In genomic region chr2:74501335-74502071, GRCh38 we compare ENCODE assay signal across 12 cellular contexts. TPM values are rescaled to one million over a fixed set of nuclear protein-coding genes. Genes with fewer than 3 reads are reported as not detected.
DNase-seq lines count a peak whose midpoint lies in the region; ATAC-seq and TF ChIP-seq lines count a peak whose summit lies in the region.
"Had no signal": no experiment of that assay in that cellular context is flagged by ENCODE, and none has a peak within 500 bp of the region (broad histone marks: within the 10 kb centered on the region; RNA-seq: fewer than 3 reads in every experiment).

No MANE protein-coding gene starts in this region.

- 52% methylated on average over 18 of the region's 18 CpGs for WGBS in smooth muscle cell (ENCODE audit: low lambda C conversion rate)
- WGBS in gastroesophageal sphincter (ENCODE audit: low coverage in 1 of 2), 2 donors, result 70 to 79% methylated on average over 6 to 18 of the region's 18 CpGs

- H3K4me1 ChIP-seq in smooth muscle cell (ENCODE audit: low read depth) (peaks cover 34% of the 10 kb centered on the region), gastroesophageal sphincter (peaks cover 0 to 75% (median 40%) of the 10 kb centered on the region in 3 donors)

- H3K27ac ChIP-seq in WERI-Rb-1 (peak overlapping the region; percentile 71), smooth muscle cell (ENCODE audit: low read depth) (no peak overlapping the region), gastroesophageal sphincter (no peak overlapping the region)
- H3K27ac ChIP-seq: epithelial cell of prostate had no signal

- H3K4me3 ChIP-seq in WERI-Rb-1 (ENCODE audit: low read depth, low read length) (peak overlapping the region; percentile 13), smooth muscle cell (peak overlapping the region; percentile 61), gastroesophageal sphincter (no peak overlapping the region)

- H3K4me1 Mint-ChIP-seq in activated T-cell treated with anti-CD3 and anti-CD28 coated beads, Interleukin-2, amount 50 U/mL, for 72 hours (ENCODE audit: low read depth), result peaks cover 62% of the 10 kb centered on the region

- no peak for TF ChIP-seq POLR2A in gastroesophageal sphincter (IDR thresholded peaks at IDR 0.05)

- peak overlapping the region; percentile 83 to 84 for H3K4me3 Mint-ChIP-seq in activated T-cell treated with anti-CD3 and anti-CD28 coated beads, Interleukin-2, amount 50 U/mL, for 72 hours

- peaks cover 6% of the 10 kb centered on the region for H3F3A ChIP-seq in smooth muscle cell (ENCODE audit: low read depth)

- 0 out of 2 replicates have a peak, but pooled peaks have one; percentile 6 for TF ChIP-seq CTCF in WERI-Rb-1 (IDR thresholded peaks at IDR 0.05; ENCODE audit: low read depth, low read length)
- no peak for TF ChIP-seq CTCF in smooth muscle cell (IDR thresholded peaks at IDR 0.05; ENCODE audit: borderline replicate concordance, insufficient read depth, poor library complexity, severe bottlenecking)
- TF ChIP-seq CTCF in gastroesophageal sphincter (IDR thresholded peaks at IDR 0.05), result no peak

- no peak for TF ChIP-seq EP300 in gastroesophageal sphincter (IDR thresholded peaks at IDR 0.05)

- peaks cover 4 to 16% of the 10 kb centered on the region in 2 donors for H3K36me3 Mint-ChIP-seq in activated T-cell treated with anti-CD3 and anti-CD28 coated beads, Interleukin-2, amount 50 U/mL, for 72 hours (ENCODE audit: insufficient read depth in 2 of 2)

- no peak for ATAC-seq in activated T-cell treated with anti-CD3 and anti-CD28 coated beads, Interleukin-2, amount 50 U/mL, for 72 hours (replicated peaks in 1 of 2)
- ATAC-seq in left cardiac atrium, result no peak
- no peak for ATAC-seq in gastroesophageal sphincter

- H3K9me3 ChIP-seq in WERI-Rb-1 (ENCODE audit: severe bottlenecking), result no peaks in the 10 kb centered on the region
- H3K9me3 ChIP-seq in smooth muscle cell (replicated peaks; ENCODE audit: low read depth), result no peaks in the 10 kb centered on the region
- no peaks in the 10 kb centered on the region for H3K9me3 ChIP-seq in gastroesophageal sphincter
- H3K9me3 ChIP-seq: left lung had no signal

- H3K9me3 Mint-ChIP-seq in activated T-cell treated with anti-CD3 and anti-CD28 coated beads, Interleukin-2, amount 50 U/mL, for 72 hours, result no peaks in the 10 kb centered on the region

- H4K20me1 ChIP-seq in smooth muscle cell (ENCODE audit: low read depth), result peaks cover 4% of the 10 kb centered on the region

- no peaks in the 10 kb centered on the region for H3K27me3 ChIP-seq in WERI-Rb-1 (ENCODE audit: insufficient read depth, low read depth, severe bottlenecking)
- H3K27me3 ChIP-seq in smooth muscle cell (ENCODE audit: low read depth), result peaks cover 49% of the 10 kb centered on the region
- peaks cover 100% of the 10 kb centered on the region for H3K27me3 ChIP-seq in gastroesophageal sphincter

- DNase-seq in activated T-cell treated with anti-CD3 and anti-CD28 coated beads, Interleukin-2, amount 50 U/mL, for 72 hours, result no peak
- DNase-seq in activated T-cell treated with anti-CD3 and anti-CD28 coated beads, Interleukin-2, amount 50 U/mL, for 48 hours, result no peak
- DNase-seq in WERI-Rb-1, result peak; percentile 91
- peak; percentile 39 for DNase-seq in iPS-NIHi11 (ENCODE audit: low spot score)
- no peak for DNase-seq in smooth muscle cell (lab: John Stamatoyannopoulos, UW; ENCODE audit: unreplicated experiment)
- no peak for DNase-seq in GM19240 (ENCODE audit: insufficient read length, low spot score)
- DNase-seq in left cardiac atrium, result no peak
- DNase-seq: activated naive CD4-positive, alpha-beta T cell treated with Interleukin-2 at 50 U/mL for 16 hours had no signal

- H3K27me3 Mint-ChIP-seq in activated T-cell treated with anti-CD3 and anti-CD28 coated beads, Interleukin-2, amount 50 U/mL, for 72 hours (ENCODE audit: low read depth), result peaks cover 70% of the 10 kb centered on the region

- H3K4me2 ChIP-seq in smooth muscle cell, result peak overlapping the region; percentile 94

- intact Hi-C loops in left cardiac atrium (cut with DNase I), result no loop called here

- H3K79me2 ChIP-seq in smooth muscle cell (ENCODE audit: low read depth), result peaks cover 17% of the 10 kb centered on the region

- H3K9ac ChIP-seq in smooth muscle cell (ENCODE audit: low read depth), result no peak overlapping the region

- H3K27ac Mint-ChIP-seq in activated T-cell treated with anti-CD3 and anti-CD28 coated beads, Interleukin-2, amount 50 U/mL, for 72 hours, result no peak overlapping the region

- peaks cover 28% of the 10 kb centered on the region for H3K36me3 ChIP-seq in WERI-Rb-1
- no peaks in the 10 kb centered on the region for H3K36me3 ChIP-seq in smooth muscle cell (ENCODE audit: low read depth)
- H3K36me3 ChIP-seq in gastroesophageal sphincter, result peaks cover 0 to 22% of the 10 kb centered on the region in 2 donors

- H2AFZ ChIP-seq in smooth muscle cell (ENCODE audit: low read depth), result no peak overlapping the region

RNA-seq across cellular contexts. Expression of gene LBX2, which starts 2.1 kb away (rescaled TPM):
- total RNA-seq in activated T-cell treated with anti-CD3 and anti-CD28 coated beads, Interleukin-2, amount 50 U/mL, for 72 hours, result 1 to 10 TPM; 1.2 TPM
- total RNA-seq in smooth muscle cell (1.7 and 2.4 TPM in 2 replicates), left cardiac atrium (1 to 10 TPM in 1 of 2 donors, under 1 TPM in 1; 0.60 to 1.0 TPM), gastroesophageal sphincter (under 1 TPM in 2 of 4 donors, not detected in 2; 0.40 to 0.58 TPM)
- 1.5 and 1.6 TPM in 2 replicates for polyA plus RNA-seq in smooth muscle cell
- total RNA-seq: MCF 10A had no signal

RNA-seq across cellular contexts. Expression of gene PCGF1, which starts 6.0 kb away (rescaled TPM):
- 10 to 100 TPM; 46.9 to 63.1 TPM for total RNA-seq in activated T-cell treated with anti-CD3 and anti-CD28 coated beads, Interleukin-2, amount 50 U/mL, for 72 hours
- 19.1 and 23.7 TPM in 2 replicates for total RNA-seq in smooth muscle cell
- polyA plus RNA-seq in smooth muscle cell, result 29.3 and 34.3 TPM in 2 replicates
- total RNA-seq in left cardiac atrium, result 10 to 100 TPM; 18.3 to 24.0 TPM
- total RNA-seq in gastroesophageal sphincter, result 10 to 100 TPM in 3 of 4 donors, 1 to 10 TPM in 1; 9.6 to 24.0 (median 18.2) TPM

RNA-seq across cellular contexts. Expression of gene TLX2, which starts 12.7 kb away (rescaled TPM):
- total RNA-seq in activated T-cell treated with anti-CD3 and anti-CD28 coated beads, Interleukin-2, amount 50 U/mL, for 72 hours, result 1 to 10 TPM; 1.4 to 2.4 TPM
- total RNA-seq in smooth muscle cell (not detected in 2 replicates), left cardiac atrium (not detected), gastroesophageal sphincter (under 1 TPM in 2 of 4 donors, not detected in 2; 0.27 to 0.94 TPM)
- polyA plus RNA-seq in smooth muscle cell, result 0.80 TPM in 1 of 2 replicates, not detected in the other
- total RNA-seq: left lung, MCF 10A had no signal

RNA-seq across cellular contexts. Expression of gene TTC31, which starts 18.6 kb away (rescaled TPM):
- total RNA-seq in activated T-cell treated with anti-CD3 and anti-CD28 coated beads, Interleukin-2, amount 50 U/mL, for 72 hours, result 10 to 100 TPM; 41.8 to 43.9 TPM
- 18.7 and 23.3 TPM in 2 replicates for total RNA-seq in smooth muscle cell
- polyA plus RNA-seq in smooth muscle cell, result 17.3 and 19.9 TPM in 2 replicates
- total RNA-seq in left cardiac atrium, result 10 to 100 TPM; 11.9 TPM
- 10 to 100 TPM; 16.5 to 27.2 (median 19.5) TPM for total RNA-seq in gastroesophageal sphincter

RNA-seq across cellular contexts. Expression of gene CCDC142, which starts 18.7 kb away (rescaled TPM):
- 1 to 10 TPM; 9.0 to 9.5 TPM for total RNA-seq in activated T-cell treated with anti-CD3 and anti-CD28 coated beads, Interleukin-2, amount 50 U/mL, for 72 hours
- total RNA-seq in smooth muscle cell (5.5 and 8.0 TPM in 2 replicates), left cardiac atrium (1 to 10 TPM; 6.8 to 8.8 TPM), gastroesophageal sphincter (10 to 100 TPM in 3 of 4 donors, 1 to 10 TPM in 1; 7.3 to 41.6 (median 13.7) TPM)
- polyA plus RNA-seq in smooth muscle cell, result 7.7 and 10.8 TPM in 2 replicates

Comparison
In these comparisons a context has a peak if more than half of its experiments do, and no peak if none do; other contexts are left out.
1. DNase-seq: peak in WERI-Rb-1 (single experiment) and iPS-NIHi11 (single experiment); none in activated T-cell treated with anti-CD3 and anti-CD28 coated beads, Interleukin-2, amount 50 U/mL, for 72 hours (0 of 2), activated T-cell treated with anti-CD3 and anti-CD28 coated beads, Interleukin-2, amount 50 U/mL, for 48 hours (0 of 2), smooth muscle cell (single experiment), GM19240 (single experiment) and left cardiac atrium (single experiment).
2. H3K4me3 ChIP-seq: peak in WERI-Rb-1 (single experiment) and smooth muscle cell (single experiment); none in gastroesophageal sphincter (0 of 2).